Comparison of ENCODE assay signal across 35 cellular contexts in the genomic region with DNA sequence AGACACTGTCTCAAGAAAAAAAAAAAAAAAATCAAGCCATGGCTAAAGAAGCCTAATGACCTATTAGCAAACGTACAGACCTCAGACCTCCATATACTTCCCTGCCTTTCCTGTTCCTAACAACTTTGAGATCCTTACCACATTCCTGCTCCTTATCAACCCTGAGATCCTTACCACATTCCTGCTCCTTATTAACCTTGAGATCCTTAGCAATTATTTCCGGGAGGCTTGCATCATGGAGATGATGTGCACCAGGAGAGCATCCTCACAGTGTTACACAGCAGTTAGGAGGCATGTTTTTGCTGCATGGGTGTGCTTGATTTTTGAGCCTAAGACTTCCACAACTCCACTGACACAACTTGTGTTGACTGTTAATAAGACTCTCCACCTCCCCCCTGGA.
"Had no signal": no experiment of that assay in that cellular context is flagged by ENCODE, and none has a peak within 500 bp of the region (broad histone marks: within the 10 kb centered on the region; RNA-seq: fewer than 3 reads in every experiment).

No MANE protein-coding gene starts in this region.

- H3K4me3 Mint-ChIP-seq: activated CD4-positive, alpha-beta T cell treated with anti-CD3 and anti-CD28 coated beads for 36 hours; activated CD8-positive, alpha-beta memory T cell treated with anti-CD3 and anti-CD28 coated beads, Interleukin-2, amount 10 ng/mL, durations not matched to agents 7 days and 5 days; activated CD8-positive, alpha-beta T cell treated with anti-CD3 and anti-CD28 coated beads, Interleukin-2, amount 10 ng/mL, durations not matched to agents 7 days and 5 days; activated naive CD4-positive, alpha-beta T cell treated with anti-CD3 and anti-CD28 coated beads for 36 hours; activated naive CD8-positive, alpha-beta T cell treated with anti-CD3 and anti-CD28 coated beads for 36 hours; activated T-helper 1 cell treated with anti-CD3 and anti-CD28 coated beads, Interleukin-12 subunit alpha, Interleukin-12 subunit beta, Interleukin-2, Interleukin-4 antibody, amounts not matched to agents 30 ng/mL and 10 ng/mL and 1 ng/mL, durations not matched to agents 14 hours and 24 hours and 36 hours; naive thymus-derived CD8-positive, alpha-beta T cell; neural crest cell; stimulated activated effector memory CD8-positive, alpha-beta T cell treated with anti-CD3 and anti-CD28 coated beads, Interleukin-12 subunit alpha, Interleukin-12 subunit beta, amount 100 ng/mL, for 72 hours; stimulated activated naive CD8-positive, alpha-beta T cell treated with anti-CD3 and anti-CD28 coated beads, Interleukin-15, Interleukin-2, amounts not matched to agents 100 ng/mL and 50 ng/mL, for 24 hours; T-helper 17 cell had no signal

- H3K9me3 Mint-ChIP-seq: activated naive CD4-positive, alpha-beta T cell treated with anti-CD3 and anti-CD28 coated beads for 36 hours; activated naive CD8-positive, alpha-beta T cell treated with anti-CD3 and anti-CD28 coated beads for 36 hours; activated T-helper 1 cell treated with anti-CD3 and anti-CD28 coated beads, Interleukin-12 subunit alpha, Interleukin-12 subunit beta, Interleukin-2, Interleukin-4 antibody, amounts not matched to agents 30 ng/mL and 10 ng/mL and 1 ng/mL, durations not matched to agents 14 hours and 24 hours and 36 hours; naive thymus-derived CD8-positive, alpha-beta T cell; stimulated activated effector memory CD8-positive, alpha-beta T cell treated with anti-CD3 and anti-CD28 coated beads, Interleukin-12 subunit alpha, Interleukin-12 subunit beta, amount 100 ng/mL, for 72 hours; stimulated activated naive CD8-positive, alpha-beta T cell treated with anti-CD3 and anti-CD28 coated beads, Interleukin-15, Interleukin-2, amounts not matched to agents 100 ng/mL and 50 ng/mL, for 24 hours had no signal

- H3K4me1 ChIP-seq: adrenal gland, ascending aorta, pancreas, prostate gland, sigmoid colon, vagina had no signal

- H3K27me3 ChIP-seq: adrenal gland, ascending aorta, brain microvascular endothelial cell, dorsolateral prefrontal cortex, gastroesophageal sphincter, pancreas, sigmoid colon, upper lobe of left lung, vagina had no signal

- FAIRE-seq: kidney, pancreas, small intestine had no signal

- H3K4me1 Mint-ChIP-seq: activated CD4-positive, alpha-beta T cell treated with anti-CD3 and anti-CD28 coated beads for 36 hours; naive thymus-derived CD8-positive, alpha-beta T cell; stimulated activated effector memory CD8-positive, alpha-beta T cell treated with anti-CD3 and anti-CD28 coated beads, Interleukin-12 subunit alpha, Interleukin-12 subunit beta, amount 100 ng/mL, for 72 hours; T-helper 17 cell had no signal

- H3K27ac Mint-ChIP-seq: activated CD4-positive, alpha-beta T cell treated with anti-CD3 and anti-CD28 coated beads for 36 hours; activated CD8-positive, alpha-beta memory T cell treated with anti-CD3 and anti-CD28 coated beads, Interleukin-2, amount 10 ng/mL, durations not matched to agents 7 days and 5 days; activated CD8-positive, alpha-beta T cell treated with anti-CD3 and anti-CD28 coated beads, Interleukin-2, amount 10 ng/mL, durations not matched to agents 7 days and 5 days; activated naive CD4-positive, alpha-beta T cell treated with anti-CD3 and anti-CD28 coated beads for 36 hours; activated naive CD8-positive, alpha-beta T cell treated with anti-CD3 and anti-CD28 coated beads for 36 hours; activated T-helper 1 cell treated with anti-CD3 and anti-CD28 coated beads, Interleukin-12 subunit alpha, Interleukin-12 subunit beta, Interleukin-2, Interleukin-4 antibody, amounts not matched to agents 30 ng/mL and 10 ng/mL and 1 ng/mL, durations not matched to agents 14 hours and 24 hours and 36 hours; naive thymus-derived CD8-positive, alpha-beta T cell; stimulated activated effector memory CD8-positive, alpha-beta T cell treated with anti-CD3 and anti-CD28 coated beads, Interleukin-12 subunit alpha, Interleukin-12 subunit beta, amount 100 ng/mL, for 72 hours; stimulated activated naive CD8-positive, alpha-beta T cell treated with anti-CD3 and anti-CD28 coated beads, Interleukin-15, Interleukin-2, amounts not matched to agents 100 ng/mL and 50 ng/mL, for 24 hours; T-helper 17 cell had no signal

- H3K36me3 ChIP-seq: adrenal gland, ascending aorta, brain microvascular endothelial cell, gastroesophageal sphincter, pancreas, prostate gland, sigmoid colon, upper lobe of left lung, vagina had no signal

- DNase-seq: activated CD4-positive, alpha-beta T cell treated with anti-CD3 and anti-CD28 coated beads for 36 hours; activated CD4-positive, CD25-positive, alpha-beta regulatory T cell; activated CD8-positive, alpha-beta memory T cell treated with anti-CD3 and anti-CD28 coated beads, Interleukin-2, amount 10 ng/mL, durations not matched to agents 7 days and 5 days; activated CD8-positive, alpha-beta T cell treated with anti-CD3 and anti-CD28 coated beads, Interleukin-2, amount 10 ng/mL, durations not matched to agents 7 days and 5 days; activated effector memory CD4-positive, alpha-beta T cell treated with anti-CD3 and anti-CD28 coated beads, Interleukin-2, amount 50 U/mL, for 16 hours; activated naive CD4-positive, alpha-beta T cell treated with anti-CD3 and anti-CD28 coated beads for 36 hours; activated naive CD8-positive, alpha-beta T cell treated with anti-CD3 and anti-CD28 coated beads for 36 hours; activated T-cell treated with anti-CD3 and anti-CD28 coated beads, Interleukin-2, amount 50 U/mL, for 1 hour; adrenal gland; brain microvascular endothelial cell; dorsolateral prefrontal cortex; effector memory CD4-positive, alpha-beta T cell; erythroblast; head of caudate nucleus; hippocampal formation; kidney; left colon; naive thymus-derived CD8-positive, alpha-beta T cell; nucleus accumbens; pancreas; retina; sigmoid colon; small intestine; stimulated activated CD4-positive, alpha-beta T cell treated with anti-CD3 and anti-CD28 coated beads, Interleukin-4, amount 100 ng/mL, for 24 hours; T-helper 17 cell; upper lobe of left lung had no signal

- H3K4me3 ChIP-seq: adrenal gland, ascending aorta, coronary artery, dorsolateral prefrontal cortex, gastroesophageal sphincter, pancreas, prostate gland, sigmoid colon, upper lobe of left lung, vagina had no signal

- H3K9me3 ChIP-seq: adrenal gland, ascending aorta, gastroesophageal sphincter, pancreas, prostate gland, sigmoid colon, upper lobe of left lung, vagina had no signal

- H3K27ac ChIP-seq: adrenal gland, ascending aorta, brain microvascular endothelial cell, coronary artery, dorsolateral prefrontal cortex, gastroesophageal sphincter, pancreas, prostate gland, sigmoid colon, upper lobe of left lung, vagina had no signal

- H3K36me3 Mint-ChIP-seq: activated CD8-positive, alpha-beta memory T cell treated with anti-CD3 and anti-CD28 coated beads, Interleukin-2, amount 10 ng/mL, durations not matched to agents 7 days and 5 days; activated naive CD8-positive, alpha-beta T cell treated with anti-CD3 and anti-CD28 coated beads for 36 hours; naive thymus-derived CD8-positive, alpha-beta T cell; stimulated activated effector memory CD8-positive, alpha-beta T cell treated with anti-CD3 and anti-CD28 coated beads, Interleukin-12 subunit alpha, Interleukin-12 subunit beta, amount 100 ng/mL, for 72 hours had no signal
